ENCODE assay signal across 2 cellular contexts in genomic region chr17:49438885-49439284, GRCh38.
TF ChIP-seq lines count a peak whose summit lies in the region.

No MANE protein-coding gene starts in this region.

TF ChIP-seq in SK-N-SH, 30 proteins besides CTCF, POLR2A, EP300 and RAD21 (continued from another document):
- TF ChIP-seq ZBTB33 (IDR thresholded peaks at IDR 0.05; ENCODE audit: borderline replicate concordance, low read depth) (no peak), SMC3 (IDR thresholded peaks at IDR 0.05; ENCODE audit: low read depth, low read length) (no peak), TAF1 (IDR thresholded peaks at IDR 0.05; ENCODE audit: borderline replicate concordance, low read depth, low read length) (no peak), MEF2A (IDR thresholded peaks at IDR 0.05; ENCODE audit: borderline replicate concordance, low read depth) (no peak), JUND (IDR thresholded peaks at IDR 0.05) (no peak), TEAD4 (IDR thresholded peaks at IDR 0.05; ENCODE audit: borderline replicate concordance, insufficient read depth) (no peak), FOXJ3 (CRISPR knock-in tag; IDR thresholded peaks at IDR 0.05) (no peak)
- TF ChIP-seq, protein P1, sequence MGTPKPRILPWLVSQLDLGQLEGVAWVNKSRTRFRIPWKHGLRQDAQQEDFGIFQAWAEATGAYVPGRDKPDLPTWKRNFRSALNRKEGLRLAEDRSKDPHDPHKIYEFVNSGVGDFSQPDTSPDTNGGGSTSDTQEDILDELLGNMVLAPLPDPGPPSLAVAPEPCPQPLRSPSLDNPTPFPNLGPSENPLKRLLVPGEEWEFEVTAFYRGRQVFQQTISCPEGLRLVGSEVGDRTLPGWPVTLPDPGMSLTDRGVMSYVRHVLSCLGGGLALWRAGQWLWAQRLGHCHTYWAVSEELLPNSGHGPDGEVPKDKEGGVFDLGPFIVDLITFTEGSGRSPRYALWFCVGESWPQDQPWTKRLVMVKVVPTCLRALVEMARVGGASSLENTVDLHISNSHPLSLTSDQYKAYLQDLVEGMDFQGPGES (IDR thresholded peaks at IDR 0.05; ENCODE audit: low read depth, low read length), result no peak

TF ChIP-seq in SK-N-SH treated with all-trans-retinoic acid at 6 μM for 48 hours, 23 proteins besides CTCF, POLR2A, EP300 and RAD21 (continued from another document):
- TF ChIP-seq ZNF565 (CRISPR knock-in tag; conservative IDR thresholded peaks at IDR 0.05; ENCODE audit: low read depth), result no peak
- TF ChIP-seq ESRRG (CRISPR knock-in tag; IDR thresholded peaks at IDR 0.05), result no peak
- TF ChIP-seq ZNF8 (CRISPR knock-in tag; IDR thresholded peaks at IDR 0.05), result no peak
- TF ChIP-seq, protein P2, sequence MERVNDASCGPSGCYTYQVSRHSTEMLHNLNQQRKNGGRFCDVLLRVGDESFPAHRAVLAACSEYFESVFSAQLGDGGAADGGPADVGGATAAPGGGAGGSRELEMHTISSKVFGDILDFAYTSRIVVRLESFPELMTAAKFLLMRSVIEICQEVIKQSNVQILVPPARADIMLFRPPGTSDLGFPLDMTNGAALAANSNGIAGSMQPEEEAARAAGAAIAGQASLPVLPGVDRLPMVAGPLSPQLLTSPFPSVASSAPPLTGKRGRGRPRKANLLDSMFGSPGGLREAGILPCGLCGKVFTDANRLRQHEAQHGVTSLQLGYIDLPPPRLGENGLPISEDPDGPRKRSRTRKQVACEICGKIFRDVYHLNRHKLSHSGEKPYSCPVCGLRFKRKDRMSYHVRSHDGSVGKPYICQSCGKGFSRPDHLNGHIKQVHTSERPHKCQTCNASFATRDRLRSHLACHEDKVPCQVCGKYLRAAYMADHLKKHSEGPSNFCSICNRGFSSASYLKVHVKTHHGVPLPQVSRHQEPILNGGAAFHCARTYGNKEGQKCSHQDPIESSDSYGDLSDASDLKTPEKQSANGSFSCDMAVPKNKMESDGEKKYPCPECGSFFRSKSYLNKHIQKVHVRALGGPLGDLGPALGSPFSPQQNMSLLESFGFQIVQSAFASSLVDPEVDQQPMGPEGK (CRISPR knock-in tag; IDR thresholded peaks at IDR 0.05; ENCODE audit: borderline replicate concordance), result no peak
TF ChIP-seq in SK-N-SH treated with all-trans-retinoic acid at 6 μM for 48 hours: peak in this region for 0.
